Comparison of ENCODE assay signal across 1 cellular context in the genomic region with DNA sequence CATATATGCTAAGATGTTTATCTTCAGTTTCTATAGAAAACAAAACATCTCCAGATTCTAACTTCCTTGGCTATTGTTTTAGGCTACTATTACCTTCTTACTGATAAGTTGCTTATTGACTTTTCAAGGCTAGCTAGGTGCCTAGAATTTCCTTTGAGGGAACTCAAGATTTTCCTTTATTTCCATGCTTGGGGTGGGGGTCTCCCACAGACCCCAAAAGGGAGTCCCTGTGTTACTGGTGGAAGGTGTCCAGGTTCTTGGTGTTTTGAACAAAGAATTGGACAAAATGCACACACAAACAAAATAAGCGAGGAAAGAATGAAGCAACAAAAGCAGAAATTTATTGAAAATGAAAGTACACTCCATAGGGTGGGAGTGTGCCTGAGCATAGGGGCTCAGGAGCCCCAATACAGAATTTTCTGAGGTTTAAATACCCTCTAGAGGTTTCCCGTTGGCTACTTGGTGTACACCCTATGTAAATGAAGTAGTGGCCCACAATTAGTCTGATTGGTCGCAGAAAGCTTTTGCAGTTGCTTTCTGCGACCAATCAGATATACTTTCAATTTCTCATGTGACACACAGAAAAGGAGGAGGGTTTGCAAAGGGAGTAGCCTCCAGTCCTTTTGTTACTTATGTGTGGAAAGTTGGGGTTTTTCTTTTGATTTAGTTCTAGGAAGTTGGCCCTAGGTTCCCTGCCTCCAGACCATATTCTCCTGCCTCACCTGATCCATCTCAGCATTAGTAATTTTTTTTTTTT.
TF ChIP-seq lines count a peak whose summit lies in the region.

No MANE protein-coding gene starts in this region.

TF ChIP-seq in HepG2, 621 proteins besides CTCF, POLR2A, EP300 and RAD21 (continued from another document):
- TF ChIP-seq DRAP1 (CRISPR knock-in tag; IDR thresholded peaks at IDR 0.05): peak; percentile 97
- TF ChIP-seq, protein P1, sequence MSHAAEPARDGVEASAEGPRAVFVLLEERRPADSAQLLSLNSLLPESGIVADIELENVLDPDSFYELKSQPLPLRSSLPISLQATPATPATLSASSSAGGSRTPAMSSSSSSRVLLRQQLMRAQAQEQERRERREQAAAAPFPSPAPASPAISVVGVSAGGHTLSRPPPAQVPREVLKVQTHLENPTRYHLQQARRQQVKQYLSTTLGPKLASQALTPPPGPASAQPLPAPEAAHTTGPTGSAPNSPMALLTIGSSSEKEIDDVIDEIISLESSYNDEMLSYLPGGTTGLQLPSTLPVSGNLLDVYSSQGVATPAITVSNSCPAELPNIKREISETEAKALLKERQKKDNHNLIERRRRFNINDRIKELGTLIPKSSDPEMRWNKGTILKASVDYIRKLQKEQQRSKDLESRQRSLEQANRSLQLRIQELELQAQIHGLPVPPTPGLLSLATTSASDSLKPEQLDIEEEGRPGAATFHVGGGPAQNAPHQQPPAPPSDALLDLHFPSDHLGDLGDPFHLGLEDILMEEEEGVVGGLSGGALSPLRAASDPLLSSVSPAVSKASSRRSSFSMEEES (CRISPR knock-in tag; IDR thresholded peaks at IDR 0.05): 0 out of 2 replicates have a peak, but pooled peaks have one; percentile 39
- TF ChIP-seq SRF (IDR thresholded peaks at IDR 0.05; ENCODE audit: low read depth, low read length): 0 out of 2 replicates have a peak, but pooled peaks have one; percentile 20
- TF ChIP-seq ZBTB34 (CRISPR knock-in tag; IDR thresholded peaks at IDR 0.05): no peak
